Comparison of ENCODE assay signal across 24 cellular contexts in genomic region chr2:148604927-148605326, GRCh38.
"Had no signal": no experiment of that assay in that cellular context is flagged by ENCODE, and none has a peak within 500 bp of the region (broad histone marks: within the 10 kb centered on the region; RNA-seq: fewer than 3 reads in every experiment).

No MANE protein-coding gene starts in this region.

- H3K27ac Mint-ChIP-seq: effector memory CD8-positive, alpha-beta T cell; memory B cell; natural killer cell; stimulated activated effector memory CD8-positive, alpha-beta T cell treated with anti-CD3 and anti-CD28 coated beads, Interleukin-12 subunit alpha, Interleukin-12 subunit beta, amount 100 ng/mL, for 72 hours; type B pancreatic cell had no signal

- H3K4me1 ChIP-seq: gastroesophageal sphincter, heart left ventricle, left ventricle myocardium inferior, lower lobe of right lung, psoas muscle, sigmoid colon, stomach, thyroid gland had no signal

- H3K36me3 ChIP-seq: gastroesophageal sphincter, heart left ventricle, left ventricle myocardium inferior, lower lobe of right lung, ovary, sigmoid colon, stomach, thyroid gland had no signal

- H3K27ac ChIP-seq: coronary artery, gastroesophageal sphincter, heart left ventricle, hepatocyte, left ventricle myocardium inferior, lower lobe of right lung, ovary, psoas muscle, sigmoid colon, stomach, thyroid gland had no signal

- H3K4me3 ChIP-seq: coronary artery, gastroesophageal sphincter, heart left ventricle, hepatocyte, left ventricle myocardium inferior, lower lobe of right lung, ovary, psoas muscle, sigmoid colon, stomach, thyroid gland had no signal

- H3K27me3 ChIP-seq: gastroesophageal sphincter, heart left ventricle, hepatocyte, ovary, sigmoid colon, stomach, thyroid gland had no signal

- H3K36me3 Mint-ChIP-seq: natural killer cell; stimulated activated effector memory CD8-positive, alpha-beta T cell treated with anti-CD3 and anti-CD28 coated beads, Interleukin-12 subunit alpha, Interleukin-12 subunit beta, amount 100 ng/mL, for 72 hours had no signal

- H3K4me1 Mint-ChIP-seq: memory B cell, natural killer cell had no signal

- H3K9me3 Mint-ChIP-seq: effector memory CD8-positive, alpha-beta T cell; natural killer cell had no signal

- ATAC-seq: effector memory CD8-positive, alpha-beta T cell; gastroesophageal sphincter; heart left ventricle; left colon; lower lobe of right lung; natural killer cell; psoas muscle; right cardiac atrium; stimulated activated effector memory CD8-positive, alpha-beta T cell treated with anti-CD3 and anti-CD28 coated beads, Interleukin-12 subunit alpha, Interleukin-12 subunit beta, amount 100 ng/mL, for 72 hours had no signal

- H3K4me3 Mint-ChIP-seq: effector memory CD8-positive, alpha-beta T cell; memory B cell; natural killer cell; stimulated activated effector memory CD8-positive, alpha-beta T cell treated with anti-CD3 and anti-CD28 coated beads, Interleukin-12 subunit alpha, Interleukin-12 subunit beta, amount 100 ng/mL, for 72 hours; type B pancreatic cell had no signal

- DNase-seq: effector memory CD8-positive, alpha-beta T cell; heart left ventricle; kidney glomerular epithelial cell; left colon; left ventricle myocardium inferior; lower lobe of right lung; natural killer cell; occipital lobe; ovary; posterior cingulate gyrus; psoas muscle; right cardiac atrium; sigmoid colon; stimulated activated CD4-positive, alpha-beta T cell treated with anti-CD3 and anti-CD28 coated beads, Interleukin-2, amount 100 ng/mL, for 24 hours; stimulated activated CD4-positive, alpha-beta T cell treated with anti-CD3 and anti-CD28 coated beads, Interleukin-4, amount 100 ng/mL, for 24 hours; stimulated activated naive CD4-positive, alpha-beta T cell treated with Interleukin-2 at 50 U/mL for 16 hours; stomach; thyroid gland had no signal

- H3K9me3 ChIP-seq: ovary, psoas muscle, thyroid gland had no signal
